Comparison of ENCODE assay signal across 1 cellular context in genomic region chr22:17753401-17753989, GRCh38.
TF ChIP-seq lines count a peak whose summit lies in the region.

No MANE protein-coding gene starts in this region.

TF ChIP-seq in GM23338, 12 proteins besides CTCF, POLR2A, EP300 and RAD21 (continued from another document):
- TF ChIP-seq REST (IDR thresholded peaks at IDR 0.05; ENCODE audit: unreplicated experiment) = no peak
- TF ChIP-seq JUNB (IDR thresholded peaks at IDR 0.05; ENCODE audit: unreplicated experiment) = no peak
TF ChIP-seq in GM23338: peak in this region for 0.
